16 cellular contexts compared by ENCODE assay signal in the genomic region with DNA sequence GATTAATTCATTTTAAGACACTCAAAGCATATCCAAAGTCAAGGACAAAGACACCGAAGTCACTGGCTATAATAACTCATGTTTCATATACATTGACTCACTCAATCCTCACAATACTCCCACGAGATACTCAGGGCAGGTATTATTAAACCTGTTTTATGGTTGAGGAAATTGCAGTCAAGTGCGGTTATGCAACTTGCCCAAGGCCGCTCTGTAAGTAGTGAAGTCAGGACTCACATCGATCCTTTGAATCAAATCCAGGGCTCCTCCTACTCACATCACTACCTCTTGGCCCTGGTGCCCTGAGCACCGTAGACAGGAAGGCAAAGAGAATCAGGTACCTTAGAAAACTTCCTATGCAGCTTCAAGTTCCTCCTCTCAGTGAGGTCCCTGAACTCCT.
DNase-seq lines count a peak whose midpoint lies in the region; ATAC-seq, FAIRE-seq and TF ChIP-seq lines count a peak whose summit lies in the region.
"Had no signal": no experiment of that assay in that cellular context is flagged by ENCODE, and none has a peak within 500 bp of the region (broad histone marks: within the 10 kb centered on the region; RNA-seq: fewer than 3 reads in every experiment).

No MANE protein-coding gene starts in this region.

- no peak overlapping the region for H3K4me3 Mint-ChIP-seq in GM23338
- H3K4me3 Mint-ChIP-seq: central memory CD8-positive, alpha-beta T cell had no signal

- peaks cover 7% of the 10 kb centered on the region for H3K4me1 Mint-ChIP-seq in GM23338

- no peaks in the 10 kb centered on the region for H3F3A ChIP-seq in GM23338 (replicated peaks; ENCODE audit: low read depth)

- no peak overlapping the region for H3K4me2 ChIP-seq in GM23338
- H3K4me2 ChIP-seq: SK-N-SH had no signal

- H3K79me2 ChIP-seq in GM23338 (replicated peaks; ENCODE audit: insufficient read depth), result no peaks in the 10 kb centered on the region

- H3K4me1 ChIP-seq in GM23338 (ENCODE audit: insufficient read depth) (no peaks in the 10 kb centered on the region), mucosa of descending colon (ENCODE audit: low read depth) (peaks cover 6% of the 10 kb centered on the region)

- ATAC-seq in GM23338 (no peak), mucosa of descending colon (peak; percentile 98), GM21381 (IDR thresholded peaks at IDR 0.05; ENCODE audit: unreplicated experiment) (no peak), GM19467 (IDR thresholded peaks at IDR 0.05; ENCODE audit: unreplicated experiment) (no peak)
- ATAC-seq: K562 had no signal

- H3K9me3 Mint-ChIP-seq in GM23338, result no peaks in the 10 kb centered on the region
- H3K9me3 Mint-ChIP-seq: central memory CD8-positive, alpha-beta T cell had no signal

- H3K36me3 Mint-ChIP-seq in GM23338 (ENCODE audit: low read depth), result no peaks in the 10 kb centered on the region

- H3K27me3 Mint-ChIP-seq in GM23338 (ENCODE audit: insufficient read depth, low read depth, poor library complexity), result peaks cover 6% of the 10 kb centered on the region

- H3K27me3 ChIP-seq in GM23338 (ENCODE audit: insufficient read depth), result no peaks in the 10 kb centered on the region

- H3K27ac ChIP-seq in GM23338 (ENCODE audit: low read depth), result no peak overlapping the region

- FAIRE-seq in colon (lab: Jason Lieb, UNC), result peak; percentile 41
- FAIRE-seq: K562 had no signal

- no peaks in the 10 kb centered on the region for H3K9me2 ChIP-seq in GM23338 (ENCODE audit: insufficient read depth)
- H3K9me2 ChIP-seq: SK-N-SH had no signal

- no peaks in the 10 kb centered on the region for H3K9me3 ChIP-seq in mucosa of descending colon
- H3K9me3 ChIP-seq: SK-N-SH had no signal

- TF ChIP-seq CTCF in GM23338 (conservative IDR thresholded peaks at IDR 0.05; ENCODE audit: low read depth in 2 of 2) (no peak), mucosa of descending colon (IDR thresholded peaks at IDR 0.05) (no peak)

- DNase-seq in GM23338 (ENCODE audit: low spot score) (no peak), NCI-H2107 (lab: John Stamatoyannopoulos, UW) (peak; percentile 7), mucosa of descending colon (peak in 2 of 3 donors; percentile 52 to 83), posterior cingulate gyrus (no peak), HK-2 (ENCODE audit: unreplicated experiment) (no peak)
- DNase-seq: activated effector memory CD4-positive, alpha-beta T cell treated with Interleukin-2 at 50 U/mL for 16 hours; effector memory CD4-positive, alpha-beta T cell; hypothalamus; NCI-H446 treated with DMSO at 0.1 percent for 48 hours; SK-N-SH; T1000 had no signal

- H4K20me1 ChIP-seq in GM23338 (replicated peaks; ENCODE audit: insufficient read depth), result no peaks in the 10 kb centered on the region

- peak overlapping the region; percentile 96; the same call in 1 of the 2 replicates for H2AFZ ChIP-seq in GM23338

- intact Hi-C loops in mucosa of descending colon (cut with DNase I, micrococcal nuclease) (no loop called here), posterior cingulate gyrus (cut with DNase I) (no loop called here)

- H3K36me3 ChIP-seq in GM23338 (ENCODE audit: insufficient read depth) (no peaks in the 10 kb centered on the region), mucosa of descending colon (ENCODE audit: low read depth) (no peaks in the 10 kb centered on the region)

- no peak overlapping the region for H3K27ac Mint-ChIP-seq in GM23338

- no peak overlapping the region for H3K4me3 ChIP-seq in GM23338
- no peak overlapping the region for H3K4me3 ChIP-seq in mucosa of descending colon
- H3K4me3 ChIP-seq: K562 had no signal

TF ChIP-seq in GM23338, 12 proteins besides CTCF, POLR2A, EP300 and RAD21:
- TF ChIP-seq, protein P1, sequence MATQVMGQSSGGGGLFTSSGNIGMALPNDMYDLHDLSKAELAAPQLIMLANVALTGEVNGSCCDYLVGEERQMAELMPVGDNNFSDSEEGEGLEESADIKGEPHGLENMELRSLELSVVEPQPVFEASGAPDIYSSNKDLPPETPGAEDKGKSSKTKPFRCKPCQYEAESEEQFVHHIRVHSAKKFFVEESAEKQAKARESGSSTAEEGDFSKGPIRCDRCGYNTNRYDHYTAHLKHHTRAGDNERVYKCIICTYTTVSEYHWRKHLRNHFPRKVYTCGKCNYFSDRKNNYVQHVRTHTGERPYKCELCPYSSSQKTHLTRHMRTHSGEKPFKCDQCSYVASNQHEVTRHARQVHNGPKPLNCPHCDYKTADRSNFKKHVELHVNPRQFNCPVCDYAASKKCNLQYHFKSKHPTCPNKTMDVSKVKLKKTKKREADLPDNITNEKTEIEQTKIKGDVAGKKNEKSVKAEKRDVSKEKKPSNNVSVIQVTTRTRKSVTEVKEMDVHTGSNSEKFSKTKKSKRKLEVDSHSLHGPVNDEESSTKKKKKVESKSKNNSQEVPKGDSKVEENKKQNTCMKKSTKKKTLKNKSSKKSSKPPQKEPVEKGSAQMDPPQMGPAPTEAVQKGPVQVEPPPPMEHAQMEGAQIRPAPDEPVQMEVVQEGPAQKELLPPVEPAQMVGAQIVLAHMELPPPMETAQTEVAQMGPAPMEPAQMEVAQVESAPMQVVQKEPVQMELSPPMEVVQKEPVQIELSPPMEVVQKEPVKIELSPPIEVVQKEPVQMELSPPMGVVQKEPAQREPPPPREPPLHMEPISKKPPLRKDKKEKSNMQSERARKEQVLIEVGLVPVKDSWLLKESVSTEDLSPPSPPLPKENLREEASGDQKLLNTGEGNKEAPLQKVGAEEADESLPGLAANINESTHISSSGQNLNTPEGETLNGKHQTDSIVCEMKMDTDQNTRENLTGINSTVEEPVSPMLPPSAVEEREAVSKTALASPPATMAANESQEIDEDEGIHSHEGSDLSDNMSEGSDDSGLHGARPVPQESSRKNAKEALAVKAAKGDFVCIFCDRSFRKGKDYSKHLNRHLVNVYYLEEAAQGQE (IDR thresholded peaks at IDR 0.05; ENCODE audit: unreplicated experiment), result no peak
- TF ChIP-seq EZH2phosphoT487 (IDR thresholded peaks at IDR 0.05; ENCODE audit: unreplicated experiment), result no peak

Comparison
In these comparisons a context has a peak if more than half of its experiments do, and no peak if none do; other contexts are left out.
1. DNase-seq: peak in NCI-H2107 (single experiment) and mucosa of descending colon (2 of 3); none in GM23338 (single experiment), posterior cingulate gyrus (0 of 10) and HK-2 (single experiment).